9 cellular contexts compared by ENCODE assay signal in the genomic region with DNA sequence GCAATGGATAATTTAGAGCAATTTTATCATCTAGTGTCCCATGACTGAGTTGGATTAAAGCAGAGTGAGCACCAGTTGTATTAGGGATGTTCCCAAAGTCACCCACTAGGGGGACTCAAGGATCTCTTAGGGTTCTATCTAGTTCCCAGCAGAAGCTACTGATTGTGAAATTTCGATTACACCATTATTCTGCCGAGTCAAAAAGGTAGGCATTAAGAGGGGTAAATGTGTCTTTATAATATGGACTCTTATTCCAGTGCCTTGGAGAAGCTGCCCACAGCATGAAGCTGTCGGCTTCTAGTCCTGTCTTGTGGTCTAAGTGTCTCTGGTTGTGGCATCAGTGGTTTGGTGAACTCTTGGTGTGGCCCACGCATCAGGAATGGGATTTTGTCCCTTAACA. TPM values are rescaled to one million over a fixed set of nuclear protein-coding genes. Genes with fewer than 3 reads are reported as not detected.
DNase-seq lines count a peak whose midpoint lies in the region; ATAC-seq, FAIRE-seq and TF ChIP-seq lines count a peak whose summit lies in the region.
"Had no signal": no experiment of that assay in that cellular context is flagged by ENCODE, and none has a peak within 500 bp of the region (broad histone marks: within the 10 kb centered on the region; RNA-seq: fewer than 3 reads in every experiment).

No MANE protein-coding gene starts in this region.

- H3K4me2 ChIP-seq in OCI-LY7 (ENCODE audit: low read length), result no peak overlapping the region

- CTCF ChIA-PET in OCI-LY7 (lab: Charles Lee; ENCODE audit: unreplicated experiment), result interaction anchor here (1.3 kb wide), 1 partner anchor 134 kb away, joined by 3 read pairs; no protein-coding TSS in a partner anchor

- intact Hi-C loops in OCI-LY7 (cut with micrococcal nuclease; ENCODE audit: unreplicated experiment), result loop anchor here (1.0 to 2.0 kb wide), 3 partner anchors 89 to 134 kb away; no protein-coding TSS in a partner anchor
- intact Hi-C loops in breast epithelium (cut with DNase I; ENCODE audit: low total_unique reads), result no loop called here

- H3K9me2 ChIP-seq in OCI-LY7 (ENCODE audit: insufficient read depth, low read length), result no peaks in the 10 kb centered on the region

- H2AFZ ChIP-seq in OCI-LY7 (ENCODE audit: low read length), result no peak overlapping the region

- no peaks in the 10 kb centered on the region for H4K20me1 ChIP-seq in OCI-LY7 (ENCODE audit: insufficient read depth, low read length)

- H3K4me1 ChIP-seq in OCI-LY7 (ENCODE audit: insufficient read depth, low read length, poor library complexity, severe bottlenecking) (peaks cover 7% of the 10 kb centered on the region), breast epithelium (peaks cover 0 to 4% of the 10 kb centered on the region in 2 donors)

- H3K79me2 ChIP-seq in OCI-LY7 (ENCODE audit: insufficient read depth, low read depth, low read length), result no peaks in the 10 kb centered on the region

- H3K4me3 ChIP-seq in HL-60 (replicated peaks; ENCODE audit: insufficient read depth, low read length) (no peak overlapping the region), OCI-LY7 (ENCODE audit: low read depth, low read length, poor library complexity, severe bottlenecking) (no peak overlapping the region), breast epithelium (no peak overlapping the region)
- H3K4me3 ChIP-seq: skin epidermis had no signal

- no peaks in the 10 kb centered on the region for H3K36me3 ChIP-seq in OCI-LY7 (ENCODE audit: insufficient read depth, low read length)
- H3K36me3 ChIP-seq in breast epithelium, result no peaks in the 10 kb centered on the region

- H3K9me3 ChIP-seq in OCI-LY7 (ENCODE audit: low read length) (no peaks in the 10 kb centered on the region), breast epithelium (no peaks in the 10 kb centered on the region)

- FAIRE-seq in G401.6 (lab: Jason Lieb, UNC), result peak; percentile 84

- TF ChIP-seq CTCF in HL-60 (IDR thresholded peaks at IDR 0.05; ENCODE audit: insufficient read depth, low read length) (peak; percentile 71), OCI-LY7 (conservative IDR thresholded peaks at IDR 0.05; ENCODE audit: low read length) (peak; percentile 96), breast epithelium (IDR thresholded peaks at IDR 0.05) (peak; percentile 80 to 95 (median 92))

- H3K27me3 ChIP-seq in HL-60 (ENCODE audit: insufficient read depth, poor library complexity, severe bottlenecking) (no peaks in the 10 kb centered on the region), breast epithelium (no peaks in the 10 kb centered on the region)

- no peak for TF ChIP-seq POLR2A in breast epithelium (IDR thresholded peaks at IDR 0.05)

- BruUV-seq in OCI-LY7 (replicated peaks; lab: Mats Ljungman, UMichigan), result no TSS peak

- H3K27ac ChIP-seq in HL-60 (replicated peaks), result no peak overlapping the region
- H3K27ac ChIP-seq in OCI-LY7 (ENCODE audit: low read depth, low read length, poor library complexity, severe bottlenecking), result no peak overlapping the region
- H3K27ac ChIP-seq in breast epithelium, result no peak overlapping the region
- H3K27ac ChIP-seq: skin epidermis had no signal

- peak; percentile 75 for ATAC-seq in stimulated activated naive CD8-positive, alpha-beta T cell treated with anti-CD3 and anti-CD28 coated beads, Interleukin-15, Interleukin-2, amounts not matched to agents 100 U/mL and 50 U/mL, for 24 hours
- ATAC-seq in HG03135 (IDR thresholded peaks at IDR 0.05; ENCODE audit: unreplicated experiment), result no peak

- POLR2A ChIA-PET in OCI-LY7 (lab: Charles Lee), result interaction anchor here (1.3 to 1.6 kb wide), 2 partner anchors 14 to 24 kb away, joined by 3 to 5 read pairs; no protein-coding TSS in a partner anchor

- peak; percentile 90 for DNase-seq in AG08395 (ENCODE audit: low spot score)
- peak; percentile 65 to 77 for DNase-seq in HL-60 (ENCODE audit: low read depth in 1 of 2, low spot score in 1 of 2)
- peak; percentile 79 for DNase-seq in OCI-LY7 (ENCODE audit: low spot score)
- peak in 1 of 2 donors; percentile 55 for DNase-seq in breast epithelium (ENCODE audit: low spot score in 2 of 2)
- DNase-seq in iris pigment epithelial cell (ENCODE audit: low read depth), result peak; percentile 81
- DNase-seq in stimulated activated naive CD8-positive, alpha-beta T cell treated with anti-CD3 and anti-CD28 coated beads, Interleukin-15, Interleukin-2, amounts not matched to agents 100 U/mL and 50 U/mL, for 24 hours, result peak; percentile 28

RNA-seq across cellular contexts. Expression of gene RGS12, which starts 53.3 kb away (rescaled TPM):
- total RNA-seq in OCI-LY7 (2014; rRNA removed; shearing (Covaris generic)), result 6.4 and 9.4 TPM in 2 replicates
- total RNA-seq in OCI-LY7 (2022), result 5.2 and 6.5 TPM in 2 replicates
- total RNA-seq in breast epithelium, result 10 to 100 TPM; 24.3 to 94.5 (median 29.9) TPM
